In the genomic region with DNA sequence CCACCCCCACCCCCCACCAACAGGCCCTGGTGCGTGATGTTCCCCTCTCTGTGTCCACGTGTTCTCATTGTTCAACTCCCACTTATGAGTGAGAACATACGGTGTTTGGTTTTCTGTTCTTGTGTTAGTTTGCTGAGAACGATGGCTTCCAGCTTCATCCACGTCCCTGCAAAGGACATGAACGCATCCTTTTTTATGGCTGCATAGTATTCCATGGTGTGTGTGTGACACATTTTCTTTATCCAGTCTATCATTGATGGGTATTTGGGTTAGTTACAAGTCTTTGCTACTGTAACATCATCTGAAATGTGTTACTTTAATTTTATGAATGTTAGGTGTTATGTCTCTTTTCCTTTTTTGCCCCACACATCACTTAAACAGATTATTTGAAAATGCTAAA, we compare ENCODE assay signal across 2 cellular contexts.
DNase-seq lines count a peak whose midpoint lies in the region; ATAC-seq, FAIRE-seq and TF ChIP-seq lines count a peak whose summit lies in the region.
"Not testable (repeated sequence)": the region's sequence is repeated elsewhere in the genome, so short reads cannot be mapped to it uniquely, and the experiment has no call there.

No MANE protein-coding gene starts in this region.

- H3K4me1 ChIP-seq in HEK293 (ENCODE audit: control insufficient read depth, insufficient read depth, low read length); K562 (replicated peaks in 1 of 2; ENCODE audit: control insufficient read depth in 2 of 2, insufficient read depth in 2 of 2, low read length in 2 of 2): not testable (repeated sequence)

- not testable (repeated sequence) for H3K9ac ChIP-seq in K562 (ENCODE audit: insufficient read depth in 1 of 2, low read depth in 2 of 2, low read length in 2 of 2)

- intact Hi-C loops in K562 (cut with micrococcal nuclease): not testable (repeated sequence)

- TF ChIP-seq EP300 in K562 (IDR thresholded peaks at IDR 0.05; ENCODE audit: low read length): not testable (repeated sequence)

- not testable (repeated sequence) for H3K9me1 ChIP-seq in K562 (ENCODE audit: control insufficient read depth, insufficient read depth, low read length)

- in situ Hi-C loops in K562 (cut with MboI): not testable (repeated sequence)

- H3K36me3 ChIP-seq in HEK293 (ENCODE audit: control insufficient read depth in 2 of 2, insufficient read depth in 1 of 2, low read length in 2 of 2); K562 (ENCODE audit: control insufficient read depth, insufficient read depth, low read length): not testable (repeated sequence)

- H3K9me3 ChIP-seq in HEK293 (ENCODE audit: control insufficient read depth, insufficient read depth, low read depth, low read length); K562 (replicated peaks; ENCODE audit: control insufficient read depth, insufficient read depth, low read depth, low read length): not testable (repeated sequence)

- WGBS in K562 (ENCODE audit: insufficient coverage, low coverage, missing lambda C conversion rate): 9% methylated on average over 4 of the region's 6 CpGs

- not testable (repeated sequence) for BruUV-seq in K562 (replicated peaks; lab: Mats Ljungman, UMichigan)

- H3K79me2 ChIP-seq in K562 (ENCODE audit: control insufficient read depth, insufficient read depth, low read length): not testable (repeated sequence)

- FAIRE-seq in K562 (lab: Jason Lieb, UNC): not testable (repeated sequence)

- not testable (repeated sequence) for TF ChIP-seq POLR2A in K562 (conservative IDR thresholded peaks at IDR 0.05)

- H3K27me3 ChIP-seq in K562 (ENCODE audit: control insufficient read depth in 2 of 2, insufficient read depth in 2 of 2, low read length in 2 of 2): not testable (repeated sequence)

- ATAC-seq in K562: not testable (repeated sequence)

- TF ChIP-seq RAD21 in K562 (CRISPR knock-in tag; conservative IDR thresholded peaks at IDR 0.05 in 1 of 2, IDR thresholded peaks at IDR 0.05 in 1 of 2): not testable (repeated sequence)

- not testable (repeated sequence) for TF ChIP-seq CTCF in HEK293 (tag by site-specific recombination; IDR thresholded peaks at IDR 0.05); K562 (IDR thresholded peaks at IDR 0.05 in 2 of 3, conservative IDR thresholded peaks at IDR 0.05 in 1 of 3; ENCODE audit: insufficient read depth in 2 of 3, low read depth in 1 of 3, low read length in 3 of 3)

- CTCF ChIA-PET in HEK293 (lab: Yijun Ruan, JAX): interaction anchor here (0.6 kb wide), 1 partner anchor 125 kb away, joined by 3 read pairs; no protein-coding TSS in a partner anchor
- CTCF ChIA-PET in K562 (lab: Yijun Ruan, JAX; ENCODE audit: low intra/inter-chr PET ratio): not testable (repeated sequence)

- not testable (repeated sequence) for H2AFZ ChIP-seq in K562 (ENCODE audit: low read depth, low read length)

- not testable (repeated sequence) for H4K20me1 ChIP-seq in K562 (replicated peaks; ENCODE audit: control insufficient read depth, insufficient read depth, low read length)

- POLR2A ChIA-PET in HEK293 (lab: Yijun Ruan, JAX); K562 (lab: Yijun Ruan, JAX): not testable (repeated sequence)

- H3K4me3 ChIP-seq in HEK293 (ENCODE audit: low read depth, low read length); K562: not testable (repeated sequence)

- H3K27ac ChIP-seq in HEK293 (ENCODE audit: extremely low read depth, low read depth, low read length); K562 (ENCODE audit: extremely low read depth, low read depth, low read length): not testable (repeated sequence)

- not testable (repeated sequence) for H3K4me2 ChIP-seq in K562 (ENCODE audit: insufficient read depth, low read length)

- DNase-seq in K562 (ENCODE audit: extremely low read depth in 1 of 4, low spot score in 3 of 4): not testable (repeated sequence)

TF ChIP-seq in HEK293, 187 proteins besides CTCF, POLR2A, EP300 and RAD21:
- peak; percentile 90 for TF ChIP-seq ZNF146 (tag by site-specific recombination; IDR thresholded peaks at IDR 0.05)

TF ChIP-seq in K562, 482 proteins besides CTCF, POLR2A, EP300 and RAD21:
- TF ChIP-seq ZNF146 (CRISPR knock-in tag; IDR thresholded peaks at IDR 0.05; ENCODE audit: unreplicated experiment): peak; percentile 58
